8 cellular contexts compared by ENCODE assay signal in genomic region chr1:201530741-201531521, GRCh38. TPM values are rescaled to one million over a fixed set of nuclear protein-coding genes. Genes with fewer than 3 reads are reported as not detected.
DNase-seq lines count a peak whose midpoint lies in the region; ATAC-seq and TF ChIP-seq lines count a peak whose summit lies in the region.

No MANE protein-coding gene starts in this region.

- ATAC-seq in lower lobe of right lung = peak; percentile 85 to 88
- ATAC-seq in stimulated activated naive CD8-positive, alpha-beta T cell treated with anti-CD3 and anti-CD28 coated beads, Interleukin-15, Interleukin-2, amounts not matched to agents 100 U/mL and 50 U/mL, for 24 hours = peak; percentile 80
- no peak for ATAC-seq in GM21526 (IDR thresholded peaks at IDR 0.05; ENCODE audit: low FRiP score, unreplicated experiment)
- ATAC-seq in HG03571 (IDR thresholded peaks at IDR 0.05; ENCODE audit: unreplicated experiment) = no peak

- H3K4me3 ChIP-seq in GM12864 (ENCODE audit: low read depth, low read length) (no peak overlapping the region), lower lobe of right lung (no peak overlapping the region)

- H3K9me3 ChIP-seq in lower lobe of right lung = no peaks in the 10 kb centered on the region

- no peaks in the 10 kb centered on the region for H3K27me3 ChIP-seq in lower lobe of right lung (ENCODE audit: low read depth)

- H3K27ac ChIP-seq in lower lobe of right lung = no peak overlapping the region

- peak; percentile 79 for TF ChIP-seq CTCF in GM12864 (IDR thresholded peaks at IDR 0.05; ENCODE audit: low read depth, low read length, missing control alignments)
- peak; percentile 77 for TF ChIP-seq CTCF in lower lobe of right lung (IDR thresholded peaks at IDR 0.05)

- no peak for DNase-seq in GM12864 (ENCODE audit: low read depth)
- DNase-seq in NCI-H1092 treated with DMSO at 0.1 percent for 48 hours (lab: John Stamatoyannopoulos, UW) = peak; percentile 57
- DNase-seq in SKM-1 (lab: John Stamatoyannopoulos, UW; ENCODE audit: unreplicated experiment) = peak; percentile 64
- DNase-seq in dermis blood vessel endothelial cell = peak; percentile 90
- DNase-seq in lower lobe of right lung = peak; percentile 70
- DNase-seq in stimulated activated naive CD8-positive, alpha-beta T cell treated with anti-CD3 and anti-CD28 coated beads, Interleukin-15, Interleukin-2, amounts not matched to agents 100 U/mL and 50 U/mL, for 24 hours = peak; percentile 72

- H3K36me3 ChIP-seq in lower lobe of right lung = no peaks in the 10 kb centered on the region

- intact Hi-C loops in lower lobe of right lung (cut with DNase I) = no loop called here

- peaks cover 28% of the 10 kb centered on the region for H3K4me1 ChIP-seq in lower lobe of right lung

RNA-seq across cellular contexts. Expression of gene NAV1, which starts 8.0 kb away (rescaled TPM):
- total RNA-seq in dermis blood vessel endothelial cell (16.5 and 27.0 TPM in 2 replicates), lower lobe of right lung (24.5 TPM)

RNA-seq across cellular contexts. Expression of gene CSRP1, which starts 24.0 kb away (rescaled TPM):
- total RNA-seq in dermis blood vessel endothelial cell (256 and 443 TPM in 2 replicates), lower lobe of right lung (185 TPM)

Comparison
In these comparisons a context has a peak if more than half of its experiments do, and no peak if none do; other contexts are left out.
1. ATAC-seq: peak in lower lobe of right lung (2 of 2) and stimulated activated naive CD8-positive, alpha-beta T cell treated with anti-CD3 and anti-CD28 coated beads, Interleukin-15, Interleukin-2, amounts not matched to agents 100 U/mL and 50 U/mL, for 24 hours (single experiment); none in GM21526 (single experiment) and HG03571 (single experiment).